ENCODE assay signal across 8 cellular contexts in genomic region chr3:128584412-128585020, GRCh38.
DNase-seq lines count a peak whose midpoint lies in the region; ATAC-seq and TF ChIP-seq lines count a peak whose summit lies in the region.

No MANE protein-coding gene starts in this region.

- no peaks in the 10 kb centered on the region for H3K27me3 ChIP-seq in CD8-positive, alpha-beta T cell (ENCODE audit: insufficient read depth, low read length)
- H3K27me3 ChIP-seq in neural cell (ENCODE audit: insufficient read depth, low read depth, low read length), result no peaks in the 10 kb centered on the region
- H3K27me3 ChIP-seq in uterus, result no peaks in the 10 kb centered on the region

- no peaks in the 10 kb centered on the region for H3K4me1 Mint-ChIP-seq in CD8-positive, alpha-beta T cell (ENCODE audit: low read depth)
- peaks cover 6% of the 10 kb centered on the region for H3K4me1 Mint-ChIP-seq in activated CD4-positive, alpha-beta memory T cell treated with anti-CD3 and anti-CD28 coated beads, Interleukin-2, amount 10 ng/mL, durations not matched to agents 7 days and 5 days

- no peaks in the 10 kb centered on the region for H3K9me3 Mint-ChIP-seq in CD8-positive, alpha-beta T cell
- H3K9me3 Mint-ChIP-seq in activated CD4-positive, alpha-beta memory T cell treated with anti-CD3 and anti-CD28 coated beads, Interleukin-2, amount 10 ng/mL, durations not matched to agents 7 days and 5 days, result no peaks in the 10 kb centered on the region

- no peaks in the 10 kb centered on the region for H3K36me3 Mint-ChIP-seq in CD8-positive, alpha-beta T cell
- H3K36me3 Mint-ChIP-seq in activated CD4-positive, alpha-beta memory T cell treated with anti-CD3 and anti-CD28 coated beads, Interleukin-2, amount 10 ng/mL, durations not matched to agents 7 days and 5 days (ENCODE audit: low read depth), result no peaks in the 10 kb centered on the region

- H3K9ac ChIP-seq in neural cell (ENCODE audit: low read length), result no peak overlapping the region

- no peaks in the 10 kb centered on the region for H3K79me2 ChIP-seq in neural cell (replicated peaks; ENCODE audit: insufficient read depth, low read length)

- no peaks in the 10 kb centered on the region for H3K4me1 ChIP-seq in CD8-positive, alpha-beta T cell (ENCODE audit: insufficient read depth, low read length)
- H3K4me1 ChIP-seq in uterus, result no peaks in the 10 kb centered on the region

- CTCF ChIA-PET in CD8-positive, alpha-beta T cell (lab: Charles Lee), result no interaction called here
- CTCF ChIA-PET in activated CD4-positive, alpha-beta memory T cell treated with anti-CD3 and anti-CD28 coated beads, Interleukin-2, amount 10 ng/mL, durations not matched to agents 7 days and 5 days (lab: Charles Lee), result interaction anchor here (0.9 to 1.9 kb wide), 4 partner anchors 9 to 158 kb away, joined by 3 to 19 read pairs (median 6); no protein-coding TSS in a partner anchor

- no peaks in the 10 kb centered on the region for H3K9me2 ChIP-seq in neural cell (ENCODE audit: insufficient read depth, low read length)

- ATAC-seq in CD8-positive, alpha-beta T cell, result peak; percentile 58
- ATAC-seq in GM21367 (IDR thresholded peaks at IDR 0.05; ENCODE audit: unreplicated experiment), result no peak

- H3K4me3 Mint-ChIP-seq in CD8-positive, alpha-beta T cell, result no peak overlapping the region
- no peak overlapping the region for H3K4me3 Mint-ChIP-seq in activated CD4-positive, alpha-beta memory T cell treated with anti-CD3 and anti-CD28 coated beads, Interleukin-2, amount 10 ng/mL, durations not matched to agents 7 days and 5 days

- DNase-seq in CD8-positive, alpha-beta T cell, result peak in 2 of 7 experiments; percentile 16 to 40
- DNase-seq in HFF-Myc (ENCODE audit: extremely low read depth, low read depth) (peak; percentile 41), NCI-H446 (lab: John Stamatoyannopoulos, UW) (peak; percentile 40 to 82), fibroblast of pulmonary artery (ENCODE audit: low read depth) (peak; percentile 83), uterus (peak; percentile 66 to 67)
- peak; percentile 50 for DNase-seq in activated CD4-positive, alpha-beta memory T cell treated with anti-CD3 and anti-CD28 coated beads, Interleukin-2, amount 10 ng/mL, durations not matched to agents 7 days and 5 days

- H3K4me2 ChIP-seq in neural cell (ENCODE audit: low read length), result no peak overlapping the region

- no peaks in the 10 kb centered on the region for H3K9me3 ChIP-seq in CD8-positive, alpha-beta T cell (ENCODE audit: low read length)
- H3K9me3 ChIP-seq in neural cell (ENCODE audit: low read length) (no peaks in the 10 kb centered on the region), uterus (peaks cover 0 to 2% of the 10 kb centered on the region in 2 donors)

- H3K27ac ChIP-seq in CD8-positive, alpha-beta T cell (ENCODE audit: low read depth, low read length), result no peak overlapping the region
- H3K27ac ChIP-seq in neural cell (ENCODE audit: low read length) (no peak overlapping the region), uterus (no peak overlapping the region)

- no peaks in the 10 kb centered on the region for H4K20me1 ChIP-seq in neural cell (ENCODE audit: insufficient read depth)

- H3K4me3 ChIP-seq in CD8-positive, alpha-beta T cell (ENCODE audit: low read depth, low read length), result no peak overlapping the region
- H3K4me3 ChIP-seq in HFF-Myc (replicated peaks; ENCODE audit: low read depth, low read length), result no peak overlapping the region
- no peak overlapping the region for H3K4me3 ChIP-seq in fibroblast of pulmonary artery (replicated peaks; ENCODE audit: low read depth, low read length)
- H3K4me3 ChIP-seq in neural cell (ENCODE audit: low read length), result no peak overlapping the region
- H3K4me3 ChIP-seq in uterus, result no peak overlapping the region

- POLR2A ChIA-PET in CD8-positive, alpha-beta T cell (lab: Charles Lee), result no interaction called here
- POLR2A ChIA-PET in activated CD4-positive, alpha-beta memory T cell treated with anti-CD3 and anti-CD28 coated beads, Interleukin-2, amount 10 ng/mL, durations not matched to agents 7 days and 5 days (lab: Charles Lee), result no interaction called here

- TF ChIP-seq EP300 in neural cell (conservative IDR thresholded peaks at IDR 0.05; ENCODE audit: poor library complexity, severe bottlenecking), result no peak

- peaks cover 9% of the 10 kb centered on the region for H3K27me3 Mint-ChIP-seq in CD8-positive, alpha-beta T cell (ENCODE audit: low read depth)
- peaks cover 15% of the 10 kb centered on the region for H3K27me3 Mint-ChIP-seq in activated CD4-positive, alpha-beta memory T cell treated with anti-CD3 and anti-CD28 coated beads, Interleukin-2, amount 10 ng/mL, durations not matched to agents 7 days and 5 days

- intact Hi-C loops in CD8-positive, alpha-beta T cell (cut with DNase I, micrococcal nuclease), result no loop called here
- intact Hi-C loops in uterus (cut with DNase I; ENCODE audit: low total_unique reads), result loop anchor here (10.0 kb wide), 1 partner anchor 160 kb away; no protein-coding TSS in a partner anchor

- H2AFZ ChIP-seq in neural cell (ENCODE audit: low read depth, low read length), result no peak overlapping the region

- H3F3A ChIP-seq in neural cell (ENCODE audit: insufficient read depth, low read length, poor library complexity, severe bottlenecking), result no peaks in the 10 kb centered on the region

- TF ChIP-seq RAD21 in neural cell (conservative IDR thresholded peaks at IDR 0.05), result peak; percentile 48

- H3K27ac Mint-ChIP-seq in CD8-positive, alpha-beta T cell, result no peak overlapping the region
- no peak overlapping the region for H3K27ac Mint-ChIP-seq in activated CD4-positive, alpha-beta memory T cell treated with anti-CD3 and anti-CD28 coated beads, Interleukin-2, amount 10 ng/mL, durations not matched to agents 7 days and 5 days

- TF ChIP-seq CTCF in CD8-positive, alpha-beta T cell (IDR thresholded peaks at IDR 0.05), result no peak
- TF ChIP-seq CTCF in HFF-Myc (IDR thresholded peaks at IDR 0.05; ENCODE audit: low read depth, low read length, missing control alignments) (peak; percentile 79), fibroblast of pulmonary artery (IDR thresholded peaks at IDR 0.05; ENCODE audit: low read length, missing control alignments) (peak; percentile 79), neural cell (IDR thresholded peaks at IDR 0.05; ENCODE audit: poor library complexity, severe bottlenecking) (peak; percentile 38), uterus (IDR thresholded peaks at IDR 0.05) (peak; percentile 57 to 91 (median 71))

- H3K36me3 ChIP-seq in CD8-positive, alpha-beta T cell (ENCODE audit: insufficient read depth, low read length), result no peaks in the 10 kb centered on the region
- H3K36me3 ChIP-seq in neural cell (ENCODE audit: insufficient read depth, low read length), result no peaks in the 10 kb centered on the region
- H3K36me3 ChIP-seq in uterus, result no peaks in the 10 kb centered on the region

- peak in 1 of 2 donors; percentile 10 for TF ChIP-seq POLR2A in uterus (IDR thresholded peaks at IDR 0.05)

TF ChIP-seq in neural cell, 6 proteins besides CTCF, POLR2A, EP300 and RAD21:
- TF ChIP-seq POLR2AphosphoS5 (IDR thresholded peaks at IDR 0.05) (no peak), EZH2 (IDR thresholded peaks at IDR 0.05; ENCODE audit: borderline replicate concordance, insufficient read depth, low read length, poor library complexity, severe bottlenecking) (no peak), SMC3 (conservative IDR thresholded peaks at IDR 0.05; ENCODE audit: poor library complexity) (no peak), TAF1 (IDR thresholded peaks at IDR 0.05; ENCODE audit: low read depth) (no peak), MXI1 (conservative IDR thresholded peaks at IDR 0.05; ENCODE audit: poor library complexity, severe bottlenecking) (no peak)
- TF ChIP-seq, protein P1, sequence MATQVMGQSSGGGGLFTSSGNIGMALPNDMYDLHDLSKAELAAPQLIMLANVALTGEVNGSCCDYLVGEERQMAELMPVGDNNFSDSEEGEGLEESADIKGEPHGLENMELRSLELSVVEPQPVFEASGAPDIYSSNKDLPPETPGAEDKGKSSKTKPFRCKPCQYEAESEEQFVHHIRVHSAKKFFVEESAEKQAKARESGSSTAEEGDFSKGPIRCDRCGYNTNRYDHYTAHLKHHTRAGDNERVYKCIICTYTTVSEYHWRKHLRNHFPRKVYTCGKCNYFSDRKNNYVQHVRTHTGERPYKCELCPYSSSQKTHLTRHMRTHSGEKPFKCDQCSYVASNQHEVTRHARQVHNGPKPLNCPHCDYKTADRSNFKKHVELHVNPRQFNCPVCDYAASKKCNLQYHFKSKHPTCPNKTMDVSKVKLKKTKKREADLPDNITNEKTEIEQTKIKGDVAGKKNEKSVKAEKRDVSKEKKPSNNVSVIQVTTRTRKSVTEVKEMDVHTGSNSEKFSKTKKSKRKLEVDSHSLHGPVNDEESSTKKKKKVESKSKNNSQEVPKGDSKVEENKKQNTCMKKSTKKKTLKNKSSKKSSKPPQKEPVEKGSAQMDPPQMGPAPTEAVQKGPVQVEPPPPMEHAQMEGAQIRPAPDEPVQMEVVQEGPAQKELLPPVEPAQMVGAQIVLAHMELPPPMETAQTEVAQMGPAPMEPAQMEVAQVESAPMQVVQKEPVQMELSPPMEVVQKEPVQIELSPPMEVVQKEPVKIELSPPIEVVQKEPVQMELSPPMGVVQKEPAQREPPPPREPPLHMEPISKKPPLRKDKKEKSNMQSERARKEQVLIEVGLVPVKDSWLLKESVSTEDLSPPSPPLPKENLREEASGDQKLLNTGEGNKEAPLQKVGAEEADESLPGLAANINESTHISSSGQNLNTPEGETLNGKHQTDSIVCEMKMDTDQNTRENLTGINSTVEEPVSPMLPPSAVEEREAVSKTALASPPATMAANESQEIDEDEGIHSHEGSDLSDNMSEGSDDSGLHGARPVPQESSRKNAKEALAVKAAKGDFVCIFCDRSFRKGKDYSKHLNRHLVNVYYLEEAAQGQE (IDR thresholded peaks at IDR 0.05; ENCODE audit: borderline replicate concordance), result no peak
TF ChIP-seq in neural cell: peak in this region for 0.
